ENCODE assay signal across 1 cellular context in the genomic region with DNA sequence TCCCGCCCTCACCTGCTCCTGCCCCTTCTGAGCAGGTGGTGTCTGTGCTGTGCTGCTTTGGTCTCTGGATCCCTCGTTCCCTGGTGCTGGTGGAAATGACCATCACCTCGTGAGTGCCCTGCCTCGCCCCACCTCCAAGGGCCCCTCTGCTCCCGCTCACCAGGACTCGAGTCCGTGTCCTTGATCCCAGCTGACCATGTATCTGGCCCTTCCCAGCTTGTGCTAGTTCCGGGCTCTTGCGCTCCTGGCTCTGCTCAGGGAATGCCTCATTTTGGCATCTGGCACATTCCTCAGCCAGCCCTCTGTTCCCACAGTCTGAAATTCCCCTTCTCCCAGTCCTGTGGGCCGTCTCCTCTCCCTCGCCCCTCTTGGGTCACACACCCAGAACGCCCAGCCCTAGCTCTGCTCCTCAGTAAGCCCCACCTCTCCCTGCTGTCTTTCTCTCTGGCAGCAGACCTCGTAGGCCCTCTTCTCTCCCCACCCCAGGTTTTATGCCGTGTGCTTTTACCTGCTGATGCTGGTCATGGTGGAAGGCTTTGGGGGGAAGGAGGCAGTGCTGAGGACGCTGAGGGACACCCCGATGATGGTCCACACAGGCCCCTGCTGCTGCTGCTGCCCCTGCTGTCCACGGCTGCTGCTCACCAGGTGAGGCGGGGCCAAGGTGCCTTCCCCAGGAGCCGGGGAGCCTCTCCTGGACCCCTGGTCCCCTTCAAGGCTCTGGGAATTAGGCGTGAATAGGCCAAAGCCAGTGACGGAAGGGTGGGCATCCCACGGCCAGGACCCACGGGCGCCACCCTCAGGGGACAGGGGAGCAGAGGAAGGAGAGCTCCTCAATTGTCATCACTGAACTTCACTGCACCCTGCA.
TF ChIP-seq lines count a peak whose summit lies in the region.

No MANE protein-coding gene starts in this region.

TF ChIP-seq in HepG2, 621 proteins besides CTCF, POLR2A, EP300 and RAD21 (continued from another document and continues in another):
- no peak for TF ChIP-seq GLMP (CRISPR knock-in tag; IDR thresholded peaks at IDR 0.05; ENCODE audit: borderline replicate concordance)
- TF ChIP-seq AKNA (CRISPR knock-in tag; IDR thresholded peaks at IDR 0.05; ENCODE audit: borderline replicate concordance) = no peak
- no peak for TF ChIP-seq MED8 (CRISPR knock-in tag; IDR thresholded peaks at IDR 0.05; ENCODE audit: insufficient replicate concordance)
- peak; percentile 71 for TF ChIP-seq ELF1 (CRISPR knock-in tag; IDR thresholded peaks at IDR 0.05)
- TF ChIP-seq NFAT5 (CRISPR knock-in tag; IDR thresholded peaks at IDR 0.05) = no peak
- TF ChIP-seq ZNF263 (CRISPR knock-in tag; IDR thresholded peaks at IDR 0.05) = 0 out of 2 replicates have a peak, but pooled peaks have one; percentile 36
- no peak for TF ChIP-seq SP1 (IDR thresholded peaks at IDR 0.05)
- no peak for TF ChIP-seq SP1 (CRISPR knock-in tag; IDR thresholded peaks at IDR 0.05)
- TF ChIP-seq, protein P1, sequence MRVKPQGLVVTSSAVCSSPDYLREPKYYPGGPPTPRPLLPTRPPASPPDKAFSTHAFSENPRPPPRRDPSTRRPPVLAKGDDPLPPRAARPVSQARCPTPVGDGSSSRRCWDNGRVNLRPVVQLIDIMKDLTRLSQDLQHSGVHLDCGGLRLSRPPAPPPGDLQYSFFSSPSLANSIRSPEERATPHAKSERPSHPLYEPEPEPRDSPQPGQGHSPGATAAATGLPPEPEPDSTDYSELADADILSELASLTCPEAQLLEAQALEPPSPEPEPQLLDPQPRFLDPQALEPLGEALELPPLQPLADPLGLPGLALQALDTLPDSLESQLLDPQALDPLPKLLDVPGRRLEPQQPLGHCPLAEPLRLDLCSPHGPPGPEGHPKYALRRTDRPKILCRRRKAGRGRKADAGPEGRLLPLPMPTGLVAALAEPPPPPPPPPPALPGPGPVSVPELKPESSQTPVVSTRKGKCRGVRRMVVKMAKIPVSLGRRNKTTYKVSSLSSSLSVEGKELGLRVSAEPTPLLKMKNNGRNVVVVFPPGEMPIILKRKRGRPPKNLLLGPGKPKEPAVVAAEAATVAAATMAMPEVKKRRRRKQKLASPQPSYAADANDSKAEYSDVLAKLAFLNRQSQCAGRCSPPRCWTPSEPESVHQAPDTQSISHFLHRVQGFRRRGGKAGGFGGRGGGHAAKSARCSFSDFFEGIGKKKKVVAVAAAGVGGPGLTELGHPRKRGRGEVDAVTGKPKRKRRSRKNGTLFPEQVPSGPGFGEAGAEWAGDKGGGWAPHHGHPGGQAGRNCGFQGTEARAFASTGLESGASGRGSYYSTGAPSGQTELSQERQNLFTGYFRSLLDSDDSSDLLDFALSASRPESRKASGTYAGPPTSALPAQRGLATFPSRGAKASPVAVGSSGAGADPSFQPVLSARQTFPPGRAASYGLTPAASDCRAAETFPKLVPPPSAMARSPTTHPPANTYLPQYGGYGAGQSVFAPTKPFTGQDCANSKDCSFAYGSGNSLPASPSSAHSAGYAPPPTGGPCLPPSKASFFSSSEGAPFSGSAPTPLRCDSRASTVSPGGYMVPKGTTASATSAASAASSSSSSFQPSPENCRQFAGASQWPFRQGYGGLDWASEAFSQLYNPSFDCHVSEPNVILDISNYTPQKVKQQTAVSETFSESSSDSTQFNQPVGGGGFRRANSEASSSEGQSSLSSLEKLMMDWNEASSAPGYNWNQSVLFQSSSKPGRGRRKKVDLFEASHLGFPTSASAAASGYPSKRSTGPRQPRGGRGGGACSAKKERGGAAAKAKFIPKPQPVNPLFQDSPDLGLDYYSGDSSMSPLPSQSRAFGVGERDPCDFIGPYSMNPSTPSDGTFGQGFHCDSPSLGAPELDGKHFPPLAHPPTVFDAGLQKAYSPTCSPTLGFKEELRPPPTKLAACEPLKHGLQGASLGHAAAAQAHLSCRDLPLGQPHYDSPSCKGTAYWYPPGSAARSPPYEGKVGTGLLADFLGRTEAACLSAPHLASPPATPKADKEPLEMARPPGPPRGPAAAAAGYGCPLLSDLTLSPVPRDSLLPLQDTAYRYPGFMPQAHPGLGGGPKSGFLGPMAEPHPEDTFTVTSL (CRISPR knock-in tag; IDR thresholded peaks at IDR 0.05; ENCODE audit: borderline replicate concordance) = no peak
- TF ChIP-seq TAF1 (CRISPR knock-in tag; IDR thresholded peaks at IDR 0.05) = peak; percentile 31; the same call in 1 of the 2 replicates
- TF ChIP-seq TERF1 (CRISPR knock-in tag; IDR thresholded peaks at IDR 0.05) = no peak
- no peak for TF ChIP-seq GZF1 (CRISPR knock-in tag; IDR thresholded peaks at IDR 0.05)
- TF ChIP-seq CBX2 (IDR thresholded peaks at IDR 0.05; ENCODE audit: low read depth, low read length) = no peak
- no peak for TF ChIP-seq CBX2 (CRISPR knock-in tag; IDR thresholded peaks at IDR 0.05; ENCODE audit: low read depth)
- TF ChIP-seq MEIS1 (CRISPR knock-in tag; IDR thresholded peaks at IDR 0.05; ENCODE audit: borderline replicate concordance) = peak; percentile 26; the same call in 1 of the 2 replicates
- TF ChIP-seq, protein P2, sequence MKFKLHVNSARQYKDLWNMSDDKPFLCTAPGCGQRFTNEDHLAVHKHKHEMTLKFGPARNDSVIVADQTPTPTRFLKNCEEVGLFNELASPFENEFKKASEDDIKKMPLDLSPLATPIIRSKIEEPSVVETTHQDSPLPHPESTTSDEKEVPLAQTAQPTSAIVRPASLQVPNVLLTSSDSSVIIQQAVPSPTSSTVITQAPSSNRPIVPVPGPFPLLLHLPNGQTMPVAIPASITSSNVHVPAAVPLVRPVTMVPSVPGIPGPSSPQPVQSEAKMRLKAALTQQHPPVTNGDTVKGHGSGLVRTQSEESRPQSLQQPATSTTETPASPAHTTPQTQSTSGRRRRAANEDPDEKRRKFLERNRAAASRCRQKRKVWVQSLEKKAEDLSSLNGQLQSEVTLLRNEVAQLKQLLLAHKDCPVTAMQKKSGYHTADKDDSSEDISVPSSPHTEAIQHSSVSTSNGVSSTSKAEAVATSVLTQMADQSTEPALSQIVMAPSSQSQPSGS (CRISPR knock-in tag; IDR thresholded peaks at IDR 0.05) = peak; percentile 70
- no peak for TF ChIP-seq ZNF382 (CRISPR knock-in tag; IDR thresholded peaks at IDR 0.05; ENCODE audit: borderline replicate concordance)
- TF ChIP-seq ZNF317 (CRISPR knock-in tag; IDR thresholded peaks at IDR 0.05) = no peak
- TF ChIP-seq RFX1 (IDR thresholded peaks at IDR 0.05) = no peak
- no peak for TF ChIP-seq CENPBD1 (CRISPR knock-in tag; IDR thresholded peaks at IDR 0.05; ENCODE audit: borderline replicate concordance, low read depth)
- TF ChIP-seq ZMAT3 (CRISPR knock-in tag; conservative IDR thresholded peaks at IDR 0.05) = no peak
- TF ChIP-seq NPAS2 (CRISPR knock-in tag; IDR thresholded peaks at IDR 0.05; ENCODE audit: borderline replicate concordance) = no peak
- no peak for TF ChIP-seq DZIP1 (CRISPR knock-in tag; IDR thresholded peaks at IDR 0.05)
- no peak for TF ChIP-seq ZNF777 (CRISPR knock-in tag; IDR thresholded peaks at IDR 0.05)
- TF ChIP-seq ZC3H4 (CRISPR knock-in tag; IDR thresholded peaks at IDR 0.05; ENCODE audit: borderline replicate concordance) = no peak
- peak; percentile 24; the same call in 1 of the 2 replicates for TF ChIP-seq NCOR1 (IDR thresholded peaks at IDR 0.05; ENCODE audit: borderline replicate concordance, low read length)
